1 cellular context compared by ENCODE assay signal in genomic region chr19:1503089-1503924, GRCh38.
A peak's percentile ranks its signal among the peaks of the same experiment; 100 is the strongest.
TF ChIP-seq lines count a peak whose summit lies in the region.

No MANE protein-coding gene starts in this region.

TF ChIP-seq in K562, 482 proteins besides CTCF, POLR2A, EP300 and RAD21 (continued from another document and continues in another):
- TF ChIP-seq ZNF395 (CRISPR knock-in tag; IDR thresholded peaks at IDR 0.05) (0 out of 2 replicates have a peak, but pooled peaks have one; percentile 40), THRB (CRISPR knock-in tag; conservative IDR thresholded peaks at IDR 0.05) (no peak), ZNF282 (CRISPR knock-in tag; IDR thresholded peaks at IDR 0.05) (peak; percentile 95), CREB1 (IDR thresholded peaks at IDR 0.05) (no peak), CREB1 (CRISPR knock-in tag; IDR thresholded peaks at IDR 0.05) (peak; percentile 70), OTX1 (CRISPR knock-in tag; IDR thresholded peaks at IDR 0.05) (no peak), TCF3 (CRISPR knock-in tag; IDR thresholded peaks at IDR 0.05) (0 out of 2 replicates have a peak, but pooled peaks have one; percentile 12), ZNF583 (CRISPR knock-in tag; IDR thresholded peaks at IDR 0.05) (no peak), LCOR (CRISPR knock-in tag; IDR thresholded peaks at IDR 0.05) (peak; percentile 95), FOXJ2 (tag; IDR thresholded peaks at IDR 0.05) (no peak), SNRNP70 (optimal IDR thresholded peaks at IDR 0.05; ENCODE audit: low read depth, low read length) (no peak), ZNF717 (CRISPR knock-in tag; IDR thresholded peaks at IDR 0.05) (no peak), ZNF24 (IDR thresholded peaks at IDR 0.05) (no peak), ZBTB49 (CRISPR knock-in tag; IDR thresholded peaks at IDR 0.05; ENCODE audit: borderline replicate concordance) (0 out of 2 replicates have a peak, but pooled peaks have one; percentile 82), CBFB (CRISPR knock-in tag; IDR thresholded peaks at IDR 0.05) (no peak; the same call in 1 of the 2 replicates), YY1 (IDR thresholded peaks at IDR 0.05; ENCODE audit: borderline replicate concordance in 1 of 3, control insufficient read depth in 1 of 3, extremely low read depth in 1 of 3, insufficient read depth in 3 of 3, insufficient read length in 1 of 3, insufficient replicate concordance in 2 of 3, low read depth in 1 of 3, low read length in 2 of 3) (peak in 1 of 3 experiments; percentile 69), HOXB6 (CRISPR knock-in tag; IDR thresholded peaks at IDR 0.05; ENCODE audit: borderline replicate concordance) (no peak), BCL6 (CRISPR knock-in tag; IDR thresholded peaks at IDR 0.05) (no peak), CBFA2T3 (IDR thresholded peaks at IDR 0.05) (no peak), RNF219 (CRISPR knock-in tag; IDR thresholded peaks at IDR 0.05) (no peak), ZNF79 (CRISPR knock-in tag; IDR thresholded peaks at IDR 0.05; ENCODE audit: low read depth) (no peak), SREBF1 (IDR thresholded peaks at IDR 0.05; ENCODE audit: borderline replicate concordance, low read depth, low read length) (no peak), FOSL1 (tag; conservative IDR thresholded peaks at IDR 0.05) (no peak; the same call in 1 of the 2 replicates), MCM5 (IDR thresholded peaks at IDR 0.05; ENCODE audit: low read depth) (no peak), ZNF408 (CRISPR knock-in tag; IDR thresholded peaks at IDR 0.05; ENCODE audit: low read depth) (no peak), ZBTB26 (CRISPR knock-in tag; IDR thresholded peaks at IDR 0.05) (no peak), BCLAF1 (IDR thresholded peaks at IDR 0.05; ENCODE audit: borderline replicate concordance in 1 of 2, control insufficient read depth in 1 of 2, low read depth in 2 of 2, low read length in 1 of 2) (no peak), ZNF76 (CRISPR knock-in tag; IDR thresholded peaks at IDR 0.05; ENCODE audit: borderline replicate concordance) (no peak), PHF8 (IDR thresholded peaks at IDR 0.05; ENCODE audit: borderline replicate concordance, low read length) (peak; percentile 54; the same call in 1 of the 2 replicates), EWSR1 (IDR thresholded peaks at IDR 0.05; ENCODE audit: borderline replicate concordance, low read depth, partially characterized antibody) (no peak), TAL1 (IDR thresholded peaks at IDR 0.05) (no peak), ZMIZ1 (IDR thresholded peaks at IDR 0.05; ENCODE audit: low read depth in 2 of 2, low read length in 2 of 2) (no peak), NR2F6 (CRISPR knock-in tag; IDR thresholded peaks at IDR 0.05) (no peak), HCFC1 (IDR thresholded peaks at IDR 0.05; ENCODE audit: low read depth, low read length) (no peak; the same call in 1 of the 2 replicates), TRIM24 (IDR thresholded peaks at IDR 0.05) (no peak), DIDO1 (tag; IDR thresholded peaks at IDR 0.05; ENCODE audit: low read depth) (no peak), TFE3 (CRISPR knock-in tag; IDR thresholded peaks at IDR 0.05) (peak; percentile 21; the same call in 1 of the 2 replicates), MNT (conservative IDR thresholded peaks at IDR 0.05) (peak; percentile 74 to 92), ATF7 (IDR thresholded peaks at IDR 0.05) (peak; percentile 58; the same call in 1 of the 2 replicates), POLR2AphosphoS2 (IDR thresholded peaks at IDR 0.05; ENCODE audit: low read length) (no peak), ZNF239 (CRISPR knock-in tag; IDR thresholded peaks at IDR 0.05) (0 out of 2 replicates have a peak, but pooled peaks have one; percentile 23), TCFL5 (CRISPR knock-in tag; conservative IDR thresholded peaks at IDR 0.05) (no peak), ZNF764 (CRISPR knock-in tag; IDR thresholded peaks at IDR 0.05; ENCODE audit: low read depth) (0 out of 2 replicates have a peak, but pooled peaks have one; percentile 34), ZNF12 (CRISPR knock-in tag; IDR thresholded peaks at IDR 0.05) (no peak; the same call in 1 of the 2 replicates), GTF2E2 (tag; IDR thresholded peaks at IDR 0.05) (0 out of 2 replicates have a peak, but pooled peaks have one; percentile 29), PCBP2 (IDR thresholded peaks at IDR 0.05; ENCODE audit: low read depth, low read length, poor library complexity, severe bottlenecking) (no peak)
